Comparison of ENCODE assay signal across 14 cellular contexts in the genomic region with DNA sequence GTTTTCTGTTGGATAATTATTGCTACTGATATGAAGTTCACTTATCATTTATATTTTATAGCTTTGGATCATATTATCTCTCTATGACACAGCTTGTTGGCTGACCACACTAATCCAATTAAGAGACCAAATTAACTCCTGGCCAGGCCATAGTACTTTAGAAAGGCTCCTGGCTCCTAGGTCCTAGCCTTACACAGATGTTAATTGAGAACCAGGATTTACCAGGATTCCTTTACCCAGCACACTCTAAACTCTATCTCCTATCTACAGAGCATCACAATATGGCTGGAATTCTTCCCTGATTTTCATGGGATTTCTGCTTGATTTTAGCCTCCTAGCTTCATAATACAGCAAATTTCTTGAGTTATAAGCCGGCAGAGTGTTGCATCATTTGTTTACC.
DNase-seq lines count a peak whose midpoint lies in the region; ATAC-seq lines count a peak whose summit lies in the region.
"Had no signal": no experiment of that assay in that cellular context is flagged by ENCODE, and none has a peak within 500 bp of the region (broad histone marks: within the 10 kb centered on the region; RNA-seq: fewer than 3 reads in every experiment).

No MANE protein-coding gene starts in this region.

- H3K4me3 ChIP-seq in H7 (ENCODE audit: insufficient read depth, low read depth, low read length): no peak overlapping the region
- H3K4me3 ChIP-seq: GM23248, HAP-1, K562 had no signal

- H3K4me3 Mint-ChIP-seq in T-helper 2 cell treated with Interferon-gamma antibody and Interleukin-4, amounts not matched to agents 5 μg/mL and 100 μg/mL, for 36 hours: no peak overlapping the region
- H3K4me3 Mint-ChIP-seq: CD4-positive, alpha-beta T cell had no signal

- H3K36me3 Mint-ChIP-seq in T-helper 2 cell treated with Interferon-gamma antibody and Interleukin-4, amounts not matched to agents 5 μg/mL and 100 μg/mL, for 36 hours (ENCODE audit: low read depth): no peaks in the 10 kb centered on the region

- H3K27me3 Mint-ChIP-seq in T-helper 2 cell treated with Interferon-gamma antibody and Interleukin-4, amounts not matched to agents 5 μg/mL and 100 μg/mL, for 36 hours (ENCODE audit: low read depth): no peaks in the 10 kb centered on the region
- H3K27me3 Mint-ChIP-seq: CD4-positive, alpha-beta T cell had no signal

- H3K27me3 ChIP-seq in H7 (ENCODE audit: control insufficient read depth, insufficient read depth, low read length): no peaks in the 10 kb centered on the region

- no peak overlapping the region for H3K27ac Mint-ChIP-seq in T-helper 2 cell treated with Interferon-gamma antibody and Interleukin-4, amounts not matched to agents 5 μg/mL and 100 μg/mL, for 36 hours
- H3K27ac Mint-ChIP-seq: CD4-positive, alpha-beta T cell had no signal

- H3K4me1 Mint-ChIP-seq in T-helper 2 cell treated with Interferon-gamma antibody and Interleukin-4, amounts not matched to agents 5 μg/mL and 100 μg/mL, for 36 hours (ENCODE audit: low read depth): no peaks in the 10 kb centered on the region

- no peak for ATAC-seq in left lobe of liver
- ATAC-seq: K562 had no signal

- no peaks in the 10 kb centered on the region for H3K36me3 ChIP-seq in H7 (replicated peaks; ENCODE audit: control insufficient read depth, insufficient read depth, low read length)
- H3K36me3 ChIP-seq: HAP-1 had no signal

- DNase-seq in H7 (peak; percentile 1), NCI-H82 treated with DMSO at 0.1 percent for 48 hours (lab: John Stamatoyannopoulos, UW; ENCODE audit: unreplicated experiment) (peak; percentile 12), iPS-NIHi11 (ENCODE audit: low spot score) (peak; percentile 8), left lobe of liver (ENCODE audit: low spot score) (no peak), HuH-7.5 (ENCODE audit: low spot score) (no peak)
- DNase-seq in T-helper 2 cell treated with Interferon-gamma antibody and Interleukin-4, amounts not matched to agents 5 μg/mL and 100 μg/mL, for 36 hours (ENCODE audit: low spot score): no peak
- DNase-seq in activated effector memory CD4-positive, alpha-beta T cell treated with Interleukin-2 at 50 U/mL for 16 hours: no peak
- DNase-seq: ACHN; Caco-2; CD4-positive, alpha-beta T cell; GM23248; IMR-90 had no signal

- no peaks in the 10 kb centered on the region for H3K9me3 Mint-ChIP-seq in T-helper 2 cell treated with Interferon-gamma antibody and Interleukin-4, amounts not matched to agents 5 μg/mL and 100 μg/mL, for 36 hours

Comparison
In these comparisons a context has a peak if more than half of its experiments do, and no peak if none do; other contexts are left out.
1. DNase-seq: peak in H7 (single experiment), NCI-H82 treated with DMSO at 0.1 percent for 48 hours (single experiment) and iPS-NIHi11 (single experiment); none in T-helper 2 cell treated with Interferon-gamma antibody and Interleukin-4, amounts not matched to agents 5 μg/mL and 100 μg/mL, for 36 hours (single experiment), left lobe of liver (single experiment), activated effector memory CD4-positive, alpha-beta T cell treated with Interleukin-2 at 50 U/mL for 16 hours (single experiment) and HuH-7.5 (single experiment).